ENCODE assay signal across 8 cellular contexts in the genomic region with DNA sequence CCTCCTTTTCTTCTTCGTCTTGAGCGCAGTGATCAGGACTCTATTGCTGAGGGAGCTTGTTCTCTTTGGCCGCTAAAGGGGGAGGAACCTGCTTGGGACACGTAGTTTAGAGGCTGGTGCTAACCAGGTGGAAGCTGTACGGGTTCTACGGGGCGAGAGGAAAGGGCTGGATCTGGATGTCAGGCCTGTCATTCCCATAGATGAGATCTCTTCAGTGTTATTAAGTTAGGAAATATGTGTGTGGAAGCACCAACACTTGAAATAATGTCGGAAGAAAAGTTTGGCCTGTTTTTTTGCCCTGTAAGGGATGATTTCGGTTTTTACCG. TPM values are rescaled to one million over a fixed set of nuclear protein-coding genes. Genes with fewer than 3 reads are reported as not detected.
DNase-seq lines count a peak whose midpoint lies in the region; ATAC-seq, FAIRE-seq and TF ChIP-seq lines count a peak whose summit lies in the region.

No MANE protein-coding gene starts in this region.

- POLR2A ChIA-PET in Panc1 (lab: Charles Lee) = no interaction called here

- CTCF ChIA-PET in Panc1 (lab: Charles Lee) = no interaction called here

- H3K36me3 ChIP-seq in Panc1 (ENCODE audit: control insufficient read depth, insufficient read depth, low read length) (peaks cover 29% of the 10 kb centered on the region), kidney (ENCODE audit: control insufficient read depth in 1 of 2, insufficient read depth in 2 of 2, low read length in 2 of 2) (peaks cover 7 to 13% of the 10 kb centered on the region in 2 donors)

- H3K27me3 ChIP-seq in Panc1 (ENCODE audit: control insufficient read depth, insufficient read depth, low read length) = no peaks in the 10 kb centered on the region

- peak; percentile 44 for DNase-seq in COLO668 (lab: John Stamatoyannopoulos, UW; ENCODE audit: unreplicated experiment)
- no peak for DNase-seq in Panc1 (ENCODE audit: low read depth, low spot score)
- peak; percentile 29 to 82 for DNase-seq in T47D (ENCODE audit: low read depth in 1 of 2, low spot score in 1 of 2)
- no peak for DNase-seq in kidney
- peak; percentile 18 for DNase-seq in stimulated activated CD4-positive, alpha-beta T cell treated with anti-CD3 and anti-CD28 coated beads, Interleukin-2, amount 100 ng/mL, for 4 hours (ENCODE audit: low read depth)
- no peak for DNase-seq in 8988T

- H3K27ac ChIP-seq in Panc1 (ENCODE audit: low read length) = peak overlapping the region; percentile 98
- peak overlapping the region in 1 of 2 donors; percentile 68 for H3K27ac ChIP-seq in kidney (ENCODE audit: low read depth in 2 of 2, low read length in 2 of 2)

- TF ChIP-seq CTCF in Panc1 (IDR thresholded peaks at IDR 0.05) (no peak), kidney (IDR thresholded peaks at IDR 0.05; ENCODE audit: borderline replicate concordance, extremely low read depth, insufficient read depth) (no peak)

- H3K9me3 ChIP-seq in Panc1 (ENCODE audit: control insufficient read depth, insufficient read depth, low read depth, low read length) = no peaks in the 10 kb centered on the region
- no peaks in the 10 kb centered on the region for H3K9me3 ChIP-seq in kidney (ENCODE audit: control insufficient read depth in 1 of 2, low read length in 2 of 2)

- peak overlapping the region in 1 of 2 donors; percentile 80 for H3K9ac ChIP-seq in kidney (ENCODE audit: low read length in 2 of 2)

- FAIRE-seq in kidney (lab: Jason Lieb, UNC) = no peak

- peak; percentile 45 for ATAC-seq in GM18870 (IDR thresholded peaks at IDR 0.05; ENCODE audit: unreplicated experiment)
- ATAC-seq in HG03064 (IDR thresholded peaks at IDR 0.05; ENCODE audit: low read depth, unreplicated experiment) = peak; percentile 51
- ATAC-seq in Panc1 = peak; percentile 68

- in situ Hi-C loops in Panc1 (cut with HindIII; ENCODE audit: low pct_unique_long_range_greater_than_20kb, low sequenced_read_pairs) (no loop called here), T47D (cut with HindIII; ENCODE audit: low pct_unique_long_range_greater_than_20kb, low sequenced_read_pairs) (no loop called here)

- H3K4me1 ChIP-seq in Panc1 (ENCODE audit: control insufficient read depth, insufficient read depth, low read length) = peaks cover 15% of the 10 kb centered on the region; the same call in 1 of the 2 replicates
- H3K4me1 ChIP-seq in kidney (ENCODE audit: control insufficient read depth in 1 of 2, insufficient read depth in 1 of 2, low read depth in 1 of 2, low read length in 2 of 2) = peaks cover 8 to 21% of the 10 kb centered on the region in 2 donors

- no TSS peak for BruUV-seq in Panc1 (replicated peaks; lab: Mats Ljungman, UMichigan)

- intact Hi-C loops in Panc1 (cut with micrococcal nuclease; ENCODE audit: unreplicated experiment) = no loop called here
- intact Hi-C loops in kidney (cut with DNase I) = no loop called here

- H3K4me3 ChIP-seq in Panc1 (ENCODE audit: low read depth in 2 of 2, low read length in 2 of 2) (peak overlapping the region; percentile 98 to 100), kidney (ENCODE audit: low read length in 2 of 2) (peak overlapping the region; percentile 82 to 100)

RNA-seq across cellular contexts. Expression of a gene that starts 0.6 kb away (rescaled TPM):
- total RNA-seq in Panc1 (2021; ENCODE audit: unreplicated experiment) (82.4 TPM), kidney (90.8 TPM)
- polyA plus RNA-seq in Panc1 (2012; ENCODE audit: insufficient read length) = 47.3 TPM
- polyA plus RNA-seq in kidney (ENCODE audit: insufficient read depth, low read depth, low replicate concordance) = 23.1 TPM

RNA-seq across cellular contexts. Expression of a gene that starts 32.0 kb away (rescaled TPM):
- 135 TPM for total RNA-seq in Panc1 (2021; ENCODE audit: unreplicated experiment)
- 48.6 TPM for polyA plus RNA-seq in Panc1 (2012; ENCODE audit: insufficient read length)
- 51.7 TPM for total RNA-seq in kidney
- polyA plus RNA-seq in kidney (ENCODE audit: insufficient read depth, low read depth, low replicate concordance) = 39.3 TPM

RNA-seq across cellular contexts. Expression of a gene that starts 32.6 kb away (rescaled TPM):
- total RNA-seq in Panc1 (2021; ENCODE audit: unreplicated experiment) (38.3 TPM), kidney (11.2 TPM)
- polyA plus RNA-seq in Panc1 (2012; ENCODE audit: insufficient read length) = 27.2 TPM
- 3.6 TPM for polyA plus RNA-seq in kidney (ENCODE audit: insufficient read depth, low read depth, low replicate concordance)

RNA-seq across cellular contexts. Expression of a gene that starts 37.5 kb away (rescaled TPM):
- total RNA-seq in Panc1 (2021; ENCODE audit: unreplicated experiment) (0.41 TPM), kidney (0.19 TPM)
- 0.52 TPM for polyA plus RNA-seq in Panc1 (2012; ENCODE audit: insufficient read length)
- 0.26 TPM for polyA plus RNA-seq in kidney (ENCODE audit: insufficient read depth, low read depth, low replicate concordance)

Comparison
In these comparisons a context has a peak if more than half of its experiments do, and no peak if none do; other contexts are left out.
1. DNase-seq: peak in COLO668 (single experiment), T47D (2 of 2) and stimulated activated CD4-positive, alpha-beta T cell treated with anti-CD3 and anti-CD28 coated beads, Interleukin-2, amount 100 ng/mL, for 4 hours (single experiment); none in Panc1 (single experiment), kidney (single experiment) and 8988T (single experiment).
2. Peak in every context shown above with its lines, with median percentiles within 50 percentile points of each other: ATAC-seq.